2 cellular contexts compared by ENCODE assay signal in the genomic region with DNA sequence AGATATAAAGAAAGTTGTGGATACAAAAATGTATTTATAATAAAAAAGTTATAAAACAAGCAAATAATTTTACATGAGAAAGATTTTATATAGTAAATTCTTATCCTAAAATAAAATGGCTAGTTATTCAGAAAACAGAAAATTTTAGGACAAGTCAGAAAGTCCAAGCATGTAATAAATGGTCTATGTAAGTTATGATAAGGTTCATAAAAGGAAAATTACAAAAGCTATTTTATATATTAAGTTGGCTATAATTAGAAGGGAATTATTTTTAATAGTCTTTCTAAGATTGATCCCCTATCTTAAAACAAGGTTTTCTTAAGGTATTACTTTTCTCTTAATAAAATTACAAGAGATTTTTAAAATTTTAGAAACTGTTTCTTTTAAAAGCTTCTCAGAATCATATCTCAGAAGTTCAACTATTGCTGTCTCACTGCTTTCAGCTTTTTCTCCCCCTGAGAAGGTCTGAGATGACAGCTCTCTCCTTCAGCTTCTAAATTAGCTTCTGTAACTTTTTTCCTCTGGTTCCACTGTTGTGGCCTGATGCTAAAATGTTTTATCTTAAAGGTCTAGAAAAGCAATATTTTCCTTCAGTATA.
A peak's percentile ranks its signal among the peaks of the same experiment; 100 is the strongest.
TF ChIP-seq lines count a peak whose summit lies in the region.

No MANE protein-coding gene starts in this region.

TF ChIP-seq in HepG2, 621 proteins besides CTCF, POLR2A, EP300 and RAD21:
- TF ChIP-seq KIAA2018 (CRISPR knock-in tag; IDR thresholded peaks at IDR 0.05; ENCODE audit: borderline replicate concordance) (no peak), ZFP36 (IDR thresholded peaks at IDR 0.05; ENCODE audit: borderline replicate concordance, low read depth, low read length, partially characterized antibody) (peak; percentile 84)

TF ChIP-seq in K562, 482 proteins besides CTCF, POLR2A, EP300 and RAD21:
- TF ChIP-seq FOXK2 (conservative IDR thresholded peaks at IDR 0.05 in 1 of 2, IDR thresholded peaks at IDR 0.05 in 1 of 2; ENCODE audit: low read depth in 2 of 2) (no peak), ZFP36 (IDR thresholded peaks at IDR 0.05; ENCODE audit: low read depth, low read length, partially characterized antibody) (peak; percentile 13), CEBPZ (IDR thresholded peaks at IDR 0.05; ENCODE audit: borderline replicate concordance, low read depth, low read length) (no peak)
